20 cellular contexts compared by ENCODE assay signal in genomic region chr18:22277758-22278157, GRCh38.
"Had no signal": no experiment of that assay in that cellular context is flagged by ENCODE, and none has a peak within 500 bp of the region (broad histone marks: within the 10 kb centered on the region; RNA-seq: fewer than 3 reads in every experiment).

No MANE protein-coding gene starts in this region.

- H3K27ac ChIP-seq: breast epithelium, coronary artery, esophagus squamous epithelium, foreskin keratinocyte, thoracic aorta, upper lobe of right lung had no signal

- H3K27me3 ChIP-seq: breast epithelium, esophagus squamous epithelium, upper lobe of right lung had no signal

- H3K36me3 ChIP-seq: breast epithelium, esophagus squamous epithelium, thoracic aorta, upper lobe of right lung had no signal

- DNase-seq: activated B cell treated with CpG ODN at 0.5 μM for 24 hours; activated CD4-positive, alpha-beta T cell treated with anti-CD3 and anti-CD28 coated beads for 36 hours; activated CD4-positive, alpha-beta T cell treated with anti-CD3 and anti-CD28 coated beads, Interleukin-2, amount 50 U/mL, for 4 hours; activated naive CD4-positive, alpha-beta T cell treated with anti-CD3 and anti-CD28 coated beads for 36 hours; activated naive CD8-positive, alpha-beta T cell treated with anti-CD3 and anti-CD28 coated beads, Interleukin-2, amount 10 ng/mL, durations not matched to agents 7 days and 5 days; activated T-cell treated with anti-CD3 and anti-CD28 coated beads, Interleukin-2, amount 50 U/mL, for 48 hours; amniotic stem cell; cerebellar nuclear complex; esophagus squamous epithelium; foreskin keratinocyte; glutamatergic neuron; hypothalamus; mesenchymal stem cell; stimulated activated CD4-positive, alpha-beta T cell treated with anti-CD3 and anti-CD28 coated beads, Interleukin-4, amount 100 ng/mL, for 24 hours; stimulated activated naive CD4-positive, alpha-beta T cell treated with Interleukin-2 at 50 U/mL for 16 hours; T1000; upper lobe of right lung had no signal

- H3K4me1 ChIP-seq: breast epithelium had no signal

- H3K4me3 ChIP-seq: breast epithelium, coronary artery, esophagus squamous epithelium, thoracic aorta, upper lobe of right lung had no signal

- ATAC-seq: activated CD4-positive, alpha-beta T cell treated with anti-CD3 and anti-CD28 coated beads for 36 hours; foreskin keratinocyte; upper lobe of right lung had no signal

- H3K9me3 ChIP-seq: breast epithelium, thoracic aorta, upper lobe of right lung had no signal
